ENCODE assay signal across 9 cellular contexts in the genomic region with DNA sequence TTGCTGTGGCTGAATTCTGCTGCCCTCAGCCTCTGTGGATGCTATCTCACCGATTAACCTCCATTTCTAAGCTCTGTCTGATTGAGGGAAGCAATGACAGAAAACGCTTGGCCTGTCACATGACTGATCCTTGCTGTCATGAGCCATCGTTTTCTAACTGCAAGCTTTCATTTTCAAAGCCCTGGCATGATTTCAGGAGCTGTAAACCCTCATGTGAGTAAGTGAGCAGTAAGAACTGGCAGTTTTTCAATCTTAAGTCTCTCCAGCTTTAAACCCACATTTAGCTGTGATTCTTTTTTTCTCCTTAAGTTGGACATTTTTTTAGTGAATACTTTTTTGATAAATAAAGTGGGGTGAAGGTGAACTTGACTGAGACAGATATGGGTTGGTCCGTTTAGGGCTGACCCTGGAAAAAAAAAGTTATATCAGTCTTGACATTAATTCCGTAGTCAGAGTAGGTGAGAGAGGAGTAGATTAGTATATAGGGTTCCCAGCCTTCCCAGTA.
DNase-seq lines count a peak whose midpoint lies in the region; ATAC-seq and TF ChIP-seq lines count a peak whose summit lies in the region.
"Had no signal": no experiment of that assay in that cellular context is flagged by ENCODE, and none has a peak within 500 bp of the region (broad histone marks: within the 10 kb centered on the region; RNA-seq: fewer than 3 reads in every experiment).

No MANE protein-coding gene starts in this region.

- no peak for ATAC-seq in GM18870 (IDR thresholded peaks at IDR 0.05; ENCODE audit: unreplicated experiment)

- no peak for TF ChIP-seq CTCF in GM20000 (IDR thresholded peaks at IDR 0.05; ENCODE audit: extremely low read depth, missing control alignments)

- DNase-seq in AG08395 (ENCODE audit: low spot score): peak; percentile 89
- DNase-seq in NCI-H1105 (lab: John Stamatoyannopoulos, UW): peak; percentile 3
- peak; percentile 65 for DNase-seq in epidermal melanocyte (ENCODE audit: insufficient read length, low spot score)
- peak; percentile 91 for DNase-seq in myocyte (ENCODE audit: low read depth)
- DNase-seq in cerebellar nuclear complex (lab: John Stamatoyannopoulos, UW): no peak
- no peak for DNase-seq in GM20000 (ENCODE audit: low spot score)
- DNase-seq in posterior vena cava (ENCODE audit: low spot score): no peak
- DNase-seq: activated naive CD4-positive, alpha-beta T cell treated with anti-CD3 and anti-CD28 coated beads, Interleukin-2, amount 50 U/mL, for 16 hours had no signal

- intact Hi-C loops in posterior vena cava (cut with DNase I): loop anchor here in 1 of 2 donors (10.0 kb wide), 1 partner anchor 86 kb away; no protein-coding TSS in a partner anchor

Comparison
In these comparisons a context has a peak if more than half of its experiments do, and no peak if none do; other contexts are left out.
1. DNase-seq: peak in AG08395 (single experiment), NCI-H1105 (single experiment), epidermal melanocyte (single experiment) and myocyte (single experiment); none in cerebellar nuclear complex (0 of 2), GM20000 (single experiment) and posterior vena cava (single experiment).